ENCODE assay signal across 10 cellular contexts in genomic region chr22:45212992-45213751, GRCh38. TPM values are rescaled to one million over a fixed set of nuclear protein-coding genes. Genes with fewer than 3 reads are reported as not detected.
A peak's percentile ranks its signal among the peaks of the same experiment; 100 is the strongest.
DNase-seq lines count a peak whose midpoint lies in the region; ATAC-seq, FAIRE-seq and TF ChIP-seq lines count a peak whose summit lies in the region.
"Had no signal": no experiment of that assay in that cellular context is flagged by ENCODE, and none has a peak within 500 bp of the region (broad histone marks: within the 10 kb centered on the region; RNA-seq: fewer than 3 reads in every experiment).

No MANE protein-coding gene starts in this region.

- H3K4ac ChIP-seq in mesendoderm (ENCODE audit: low read depth, low read length), result no peak overlapping the region

- H3K4me1 Mint-ChIP-seq in activated CD8-positive, alpha-beta memory T cell treated with anti-CD3 and anti-CD28 coated beads, Interleukin-2, amount 10 ng/mL, durations not matched to agents 7 days and 5 days, result peaks cover 7% of the 10 kb centered on the region

- peak overlapping the region; percentile 34 for H3K9ac ChIP-seq in mesendoderm (ENCODE audit: low read length)

- CTCF ChIA-PET in activated CD8-positive, alpha-beta memory T cell treated with anti-CD3 and anti-CD28 coated beads, Interleukin-2, amount 10 ng/mL, durations not matched to agents 7 days and 5 days (lab: Charles Lee), result no interaction called here

- ATAC-seq in HG03045 (IDR thresholded peaks at IDR 0.05; ENCODE audit: unreplicated experiment), result no peak
- no peak for ATAC-seq in activated CD8-positive, alpha-beta memory T cell treated with anti-CD3 and anti-CD28 coated beads, Interleukin-2, amount 10 ng/mL, durations not matched to agents 7 days and 5 days
- ATAC-seq: HCT116 had no signal

- no peak overlapping the region for H3K27ac ChIP-seq in mesendoderm (ENCODE audit: low read depth, low read length)

- DNase-seq in MV-4-11 (lab: John Stamatoyannopoulos, UW) (peak; percentile 95), cerebellar cortex (ENCODE audit: low spot score) (peak; percentile 27), mesendoderm (no peak), urothelium cell line (ENCODE audit: low spot score) (no peak), NCI-H510A treated with DMSO at 0.1 percent for 48 hours (lab: John Stamatoyannopoulos, UW) (no peak), erythroblast (lab: John Stamatoyannopoulos, UW) (no peak)
- DNase-seq in activated CD8-positive, alpha-beta memory T cell treated with anti-CD3 and anti-CD28 coated beads, Interleukin-2, amount 10 ng/mL, durations not matched to agents 7 days and 5 days, result no peak
- DNase-seq: T-helper 2 cell had no signal

- no peaks in the 10 kb centered on the region for H3K27me3 ChIP-seq in mesendoderm (ENCODE audit: insufficient read depth, low read length, poor library complexity)

- H2BK120ac ChIP-seq in mesendoderm (ENCODE audit: low read depth, low read length), result no peak overlapping the region

- peak; percentile 17 for FAIRE-seq in urothelium cell line (lab: Jason Lieb, UNC)

- no peak overlapping the region for H4K5ac ChIP-seq in mesendoderm (ENCODE audit: low read length)

- peak overlapping the region; percentile 14 for H2BK5ac ChIP-seq in mesendoderm (ENCODE audit: low read length)

- peak overlapping the region; percentile 51 for H3K56ac ChIP-seq in mesendoderm (ENCODE audit: low read length)

- no peak overlapping the region for H3K4me2 ChIP-seq in mesendoderm (ENCODE audit: low read length)

- peaks cover 2% of the 10 kb centered on the region for H3K4me1 ChIP-seq in mesendoderm (ENCODE audit: control insufficient read depth, low read depth, low read length)

- peaks cover 6% of the 10 kb centered on the region for H3K79me1 ChIP-seq in mesendoderm (ENCODE audit: low read length)

- no peaks in the 10 kb centered on the region for H3K79me2 ChIP-seq in mesendoderm (ENCODE audit: control insufficient read depth, insufficient read depth, low read length)

- no peaks in the 10 kb centered on the region for H3K36me3 ChIP-seq in mesendoderm (ENCODE audit: control insufficient read depth, insufficient read depth, low read length)

- H3K27me3 Mint-ChIP-seq in activated CD8-positive, alpha-beta memory T cell treated with anti-CD3 and anti-CD28 coated beads, Interleukin-2, amount 10 ng/mL, durations not matched to agents 7 days and 5 days, result no peaks in the 10 kb centered on the region

- no peak overlapping the region for H3K4me3 Mint-ChIP-seq in activated CD8-positive, alpha-beta memory T cell treated with anti-CD3 and anti-CD28 coated beads, Interleukin-2, amount 10 ng/mL, durations not matched to agents 7 days and 5 days

- no peak overlapping the region for H3K4me3 ChIP-seq in mesendoderm (ENCODE audit: low read length)

- H2BK15ac ChIP-seq in mesendoderm (replicated peaks; ENCODE audit: low read depth), result no peak overlapping the region

- H3K27ac Mint-ChIP-seq in activated CD8-positive, alpha-beta memory T cell treated with anti-CD3 and anti-CD28 coated beads, Interleukin-2, amount 10 ng/mL, durations not matched to agents 7 days and 5 days, result no peak overlapping the region

- H3K36me3 Mint-ChIP-seq in activated CD8-positive, alpha-beta memory T cell treated with anti-CD3 and anti-CD28 coated beads, Interleukin-2, amount 10 ng/mL, durations not matched to agents 7 days and 5 days, result no peaks in the 10 kb centered on the region

- WGBS in mesendoderm (ENCODE audit: extremely low coverage, insufficient coverage, low lambda C conversion rate), result no CpG with 5 or more reads among the region's 22 CpGs

- no peak overlapping the region for H2AK5ac ChIP-seq in mesendoderm (ENCODE audit: low read length)

- H4K8ac ChIP-seq in mesendoderm (ENCODE audit: low read depth, low read length), result no peak overlapping the region

- no peak overlapping the region for H3K18ac ChIP-seq in mesendoderm (ENCODE audit: low read length)

- H3K9me3 Mint-ChIP-seq in activated CD8-positive, alpha-beta memory T cell treated with anti-CD3 and anti-CD28 coated beads, Interleukin-2, amount 10 ng/mL, durations not matched to agents 7 days and 5 days (ENCODE audit: low read depth), result no peaks in the 10 kb centered on the region

- no peak overlapping the region for H3K23ac ChIP-seq in mesendoderm (ENCODE audit: low read length)

- TF ChIP-seq POLR2A in erythroblast (IDR thresholded peaks at IDR 0.05; ENCODE audit: low read length), result no peak

RNA-seq across cellular contexts. Expression of gene KIAA0930, which starts 27.5 kb away (rescaled TPM):
- 38.5 TPM for polyA plus RNA-seq in mesendoderm (2013, experiment 1 of 2)
- polyA plus RNA-seq in mesendoderm (2013, experiment 2 of 2), result 41.4 TPM
- total RNA-seq in activated CD8-positive, alpha-beta memory T cell treated with anti-CD3 and anti-CD28 coated beads, Interleukin-2, amount 10 ng/mL, durations not matched to agents 7 days and 5 days, result 10 to 100 TPM; 35.1 to 38.6 TPM

RNA-seq across cellular contexts. Expression of gene NUP50, which starts 49.4 kb away (rescaled TPM):
- polyA plus RNA-seq in mesendoderm (2013, experiment 1 of 2), result 68.7 TPM
- 68.1 TPM for polyA plus RNA-seq in mesendoderm (2013, experiment 2 of 2)
- total RNA-seq in activated CD8-positive, alpha-beta memory T cell treated with anti-CD3 and anti-CD28 coated beads, Interleukin-2, amount 10 ng/mL, durations not matched to agents 7 days and 5 days, result 100 to 1,000 TPM; 150 to 155 TPM

Comparison
In these comparisons a context has a peak if more than half of its experiments do, and no peak if none do; other contexts are left out.
1. DNase-seq: peak in MV-4-11 (single experiment) and cerebellar cortex (single experiment); none in mesendoderm (single experiment), urothelium cell line (single experiment), NCI-H510A treated with DMSO at 0.1 percent for 48 hours (single experiment), erythroblast (0 of 2) and activated CD8-positive, alpha-beta memory T cell treated with anti-CD3 and anti-CD28 coated beads, Interleukin-2, amount 10 ng/mL, durations not matched to agents 7 days and 5 days (single experiment).